ENCODE assay signal across 10 cellular contexts in the genomic region with DNA sequence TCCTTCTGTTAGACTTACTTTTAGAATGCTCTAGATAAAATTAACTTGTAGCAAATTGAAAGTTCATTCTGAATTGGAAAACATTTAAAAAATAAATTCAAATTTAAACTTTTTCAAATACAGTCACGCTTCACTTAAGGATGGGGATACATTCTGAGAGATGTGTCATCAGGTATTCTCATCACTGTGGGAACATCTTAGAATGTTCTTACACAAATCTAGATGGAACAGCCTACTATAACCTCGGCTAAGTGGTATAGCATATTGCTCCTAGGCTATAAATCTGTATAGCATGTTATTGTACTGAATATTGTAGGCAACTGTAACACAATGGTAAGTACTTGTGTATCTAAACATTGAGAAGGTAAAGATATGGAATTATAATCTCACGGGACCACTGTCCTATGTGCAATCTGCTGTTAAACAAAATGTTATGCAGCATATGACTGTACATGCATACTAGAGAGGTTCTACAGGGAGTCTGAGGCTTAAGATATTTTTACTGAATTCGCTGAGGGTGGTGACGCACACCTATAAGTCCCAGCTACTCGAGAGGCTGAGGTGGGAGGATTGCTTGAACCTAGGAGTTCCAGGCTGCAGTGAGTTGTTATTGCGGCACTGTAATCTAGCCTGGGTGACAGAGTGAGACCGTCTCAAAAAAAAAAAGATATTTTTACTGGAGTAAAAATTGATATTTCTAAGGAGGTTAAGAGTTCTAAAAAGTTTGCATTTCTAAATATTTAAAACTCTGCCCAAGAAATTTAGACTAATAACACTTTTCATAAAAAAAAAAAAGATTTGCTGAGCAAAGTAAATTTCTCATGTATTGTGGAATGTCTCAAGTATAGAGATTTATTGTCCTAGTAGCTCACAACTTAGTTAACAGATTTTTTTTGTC.
DNase-seq lines count a peak whose midpoint lies in the region; ATAC-seq and TF ChIP-seq lines count a peak whose summit lies in the region.
"Had no signal": no experiment of that assay in that cellular context is flagged by ENCODE, and none has a peak within 500 bp of the region (broad histone marks: within the 10 kb centered on the region; RNA-seq: fewer than 3 reads in every experiment).

No MANE protein-coding gene starts in this region.

- peak overlapping the region; percentile 62 to 80 (median 72); a peak in 18 of 22 replicates for H3K9ac ChIP-seq in BLaER1 treated with 17β-estradiol and CSF1 and Interleukin-3, amounts not matched to agents 10 nM and 100 nM
- H3K9ac ChIP-seq in endocrine pancreas (ENCODE audit: control insufficient read depth, insufficient read depth, low read length), result no peak overlapping the region

- H3K79me2 ChIP-seq in GM23338 (replicated peaks; ENCODE audit: insufficient read depth), result no peaks in the 10 kb centered on the region

- ATAC-seq in GM23338, result no peak

- H3K9me2 ChIP-seq in GM23338 (ENCODE audit: insufficient read depth), result no peaks in the 10 kb centered on the region

- H4K20me1 ChIP-seq in BLaER1 treated with 17β-estradiol and CSF1 and Interleukin-3, amounts not matched to agents 10 nM and 100 nM, result no peaks in the 10 kb centered on the region
- H4K20me1 ChIP-seq in GM23338 (replicated peaks; ENCODE audit: insufficient read depth), result no peaks in the 10 kb centered on the region

- H3K9me3 Mint-ChIP-seq in GM23338, result no peaks in the 10 kb centered on the region

- intact Hi-C loops in prostate gland (cut with DNase I), result loop anchor here (2.0 to 5.0 kb wide), 2 partner anchors 87 to 131 kb away; partner anchors contain the start of gene FKBP5

- peaks cover 8% of the 10 kb centered on the region; the same call in 2 of the 3 replicates for H3K36me3 Mint-ChIP-seq in GM23338 (ENCODE audit: low read depth)

- DNase-seq in Peyer's patch (no peak), prostate gland (ENCODE audit: low spot score) (no peak), HT-29 (ENCODE audit: low spot score) (no peak), SK-N-DZ (ENCODE audit: low spot score) (no peak), GM20000 (ENCODE audit: low spot score) (no peak), GM23338 (ENCODE audit: low spot score) (no peak)
- DNase-seq: DMS153, NCI-H1105 had no signal

- peak overlapping the region; percentile 67 to 91 (median 85); a peak in 20 of 22 replicates for H3K27ac ChIP-seq in BLaER1 treated with 17β-estradiol and CSF1 and Interleukin-3, amounts not matched to agents 10 nM and 100 nM
- peak overlapping the region; percentile 84 to 94 (median 88) for H3K27ac ChIP-seq in Peyer's patch
- peak overlapping the region; percentile 93 to 94 for H3K27ac ChIP-seq in prostate gland
- no peak overlapping the region for H3K27ac ChIP-seq in GM23338 (ENCODE audit: low read depth)

- H2AFZ ChIP-seq in GM23338, result no peak overlapping the region

- H3K27ac Mint-ChIP-seq in GM23338, result no peak overlapping the region

- no peaks in the 10 kb centered on the region for H3K27me3 ChIP-seq in BLaER1 treated with 17β-estradiol and CSF1 and Interleukin-3, amounts not matched to agents 10 nM and 100 nM
- H3K27me3 ChIP-seq in Peyer's patch, result no peaks in the 10 kb centered on the region
- no peaks in the 10 kb centered on the region for H3K27me3 ChIP-seq in endocrine pancreas (ENCODE audit: control insufficient read depth, insufficient read depth, low read length)
- H3K27me3 ChIP-seq in prostate gland (replicated peaks; ENCODE audit: insufficient read depth), result no peaks in the 10 kb centered on the region
- no peaks in the 10 kb centered on the region for H3K27me3 ChIP-seq in GM23338 (ENCODE audit: insufficient read depth)

- H3K4me3 Mint-ChIP-seq in GM23338, result no peak overlapping the region

- H3K4me3 ChIP-seq in BLaER1 treated with 17β-estradiol and CSF1 and Interleukin-3, amounts not matched to agents 10 nM and 100 nM, result peak overlapping the region in 5 of 10 experiments; percentile 0 to 46 (median 15); a peak in 4 of 20 replicates
- H3K4me3 ChIP-seq in Peyer's patch (no peak overlapping the region), endocrine pancreas (ENCODE audit: control insufficient read depth, insufficient read depth, low read length) (peak overlapping the region; percentile 78), prostate gland (no peak overlapping the region), GM23338 (no peak overlapping the region)

- peak overlapping the region; percentile 63 to 93 (median 79) for H3K4me2 ChIP-seq in BLaER1 treated with 17β-estradiol and CSF1 and Interleukin-3, amounts not matched to agents 10 nM and 100 nM
- no peak overlapping the region for H3K4me2 ChIP-seq in GM23338

- H3K36me3 ChIP-seq in BLaER1 treated with 17β-estradiol and CSF1 and Interleukin-3, amounts not matched to agents 10 nM and 100 nM, result peaks cover 13 to 36% (median 29%) of the 10 kb centered on the region in 11 experiments
- peaks cover 0 to 42% (median 0%) of the 10 kb centered on the region in 3 donors for H3K36me3 ChIP-seq in Peyer's patch
- no peaks in the 10 kb centered on the region for H3K36me3 ChIP-seq in endocrine pancreas (ENCODE audit: control insufficient read depth, insufficient read depth, low read length)
- H3K36me3 ChIP-seq in prostate gland, result no peaks in the 10 kb centered on the region
- H3K36me3 ChIP-seq in GM23338 (ENCODE audit: insufficient read depth), result no peaks in the 10 kb centered on the region

- peaks cover 27% of the 10 kb centered on the region for H3K4me1 Mint-ChIP-seq in GM23338

- no peak for TF ChIP-seq CTCF in Peyer's patch (IDR thresholded peaks at IDR 0.05)
- no peak for TF ChIP-seq CTCF in prostate gland (IDR thresholded peaks at IDR 0.05)
- TF ChIP-seq CTCF in GM20000 (IDR thresholded peaks at IDR 0.05; ENCODE audit: extremely low read depth, missing control alignments), result no peak
- no peak for TF ChIP-seq CTCF in GM23338 (conservative IDR thresholded peaks at IDR 0.05; ENCODE audit: low read depth in 2 of 2)

- peaks cover 36 to 70% (median 54%) of the 10 kb centered on the region in 10 experiments for H3K4me1 ChIP-seq in BLaER1 treated with 17β-estradiol and CSF1 and Interleukin-3, amounts not matched to agents 10 nM and 100 nM
- H3K4me1 ChIP-seq in Peyer's patch (peaks cover 0 to 36% (median 21%) of the 10 kb centered on the region in 4 donors), endocrine pancreas (ENCODE audit: control insufficient read depth, insufficient read depth, low read length) (peaks cover 34% of the 10 kb centered on the region), prostate gland (replicated peaks) (peaks cover 19% of the 10 kb centered on the region), GM23338 (ENCODE audit: insufficient read depth) (peaks cover 20% of the 10 kb centered on the region)

- TF ChIP-seq POLR2A in Peyer's patch (IDR thresholded peaks at IDR 0.05) (no peak), prostate gland (IDR thresholded peaks at IDR 0.05) (no peak)

- peaks cover 2% of the 10 kb centered on the region for H3K27me3 Mint-ChIP-seq in GM23338 (ENCODE audit: insufficient read depth, low read depth, poor library complexity)

- WGBS in prostate gland, result 78% methylated on average over 8 of the region's 8 CpGs

- H3K9me3 ChIP-seq in BLaER1 treated with 17β-estradiol and CSF1 and Interleukin-3, amounts not matched to agents 10 nM and 100 nM (replicated peaks in 1 of 11), result peaks cover 0 to 10% (median 6%) of the 10 kb centered on the region in 11 experiments; a peak in 9 of 22 replicates
- no peaks in the 10 kb centered on the region for H3K9me3 ChIP-seq in Peyer's patch
- H3K9me3 ChIP-seq in endocrine pancreas (ENCODE audit: control insufficient read depth, low read length), result no peaks in the 10 kb centered on the region
- no peaks in the 10 kb centered on the region for H3K9me3 ChIP-seq in prostate gland

- no peaks in the 10 kb centered on the region for H3F3A ChIP-seq in GM23338 (replicated peaks; ENCODE audit: low read depth)

TF ChIP-seq in GM23338, 12 proteins besides CTCF, POLR2A, EP300 and RAD21:
- TF ChIP-seq JUNB (IDR thresholded peaks at IDR 0.05; ENCODE audit: unreplicated experiment), result no peak
- TF ChIP-seq EZH2phosphoT487 (IDR thresholded peaks at IDR 0.05; ENCODE audit: unreplicated experiment), result no peak
- TF ChIP-seq ETS1 (IDR thresholded peaks at IDR 0.05), result no peak
- no peak for TF ChIP-seq ZNF114 (CRISPR knock-in tag; IDR thresholded peaks at IDR 0.05)
- no peak for TF ChIP-seq NANOG (IDR thresholded peaks at IDR 0.05; ENCODE audit: borderline replicate concordance)
